ENCODE assay signal across 9 cellular contexts in the genomic region with DNA sequence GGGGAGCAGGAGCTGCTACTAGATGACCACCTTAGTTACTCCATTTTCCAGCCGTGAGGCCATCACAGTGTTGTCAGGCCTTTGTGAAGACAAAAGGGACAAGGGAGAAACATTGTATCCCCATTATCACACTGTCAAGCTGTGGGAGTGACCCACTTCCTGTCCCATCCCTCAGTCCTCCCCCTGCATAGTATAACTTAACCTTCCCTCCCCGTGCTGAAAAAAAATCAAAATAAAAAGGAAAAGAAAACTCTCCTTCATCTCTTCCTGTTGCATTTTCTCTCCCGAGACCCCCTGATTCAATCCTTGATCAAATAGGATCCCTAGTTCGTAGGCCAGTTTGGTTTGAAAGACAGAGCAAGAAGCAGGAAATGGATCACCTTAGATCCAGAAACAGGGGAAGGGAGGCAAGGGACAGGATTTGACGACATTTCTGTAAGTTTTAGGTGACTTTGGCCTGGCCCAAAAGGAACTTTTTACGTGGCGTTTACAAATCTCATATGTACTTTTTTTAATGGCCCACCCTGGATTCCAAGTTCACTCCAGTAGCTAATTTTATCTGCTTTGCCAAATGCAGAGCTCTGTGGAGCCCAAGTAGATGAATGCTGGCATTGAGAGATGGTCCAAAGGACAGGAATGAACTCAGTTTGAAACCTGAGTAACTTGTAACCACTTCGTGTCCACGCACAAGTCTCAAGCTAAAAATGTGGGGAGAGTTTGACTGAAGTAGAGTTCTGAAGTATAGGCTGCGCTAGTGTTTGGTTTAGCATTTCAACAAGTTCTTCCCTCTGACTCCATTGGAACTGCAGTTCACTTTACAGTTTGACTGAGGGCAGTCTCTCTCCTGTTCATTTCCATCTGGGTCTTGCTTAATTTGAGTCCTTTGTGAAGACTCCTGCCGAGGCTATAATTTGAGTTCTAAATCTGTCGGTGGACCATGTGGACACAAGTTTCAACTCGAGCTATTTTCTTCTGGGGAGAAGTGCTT. TPM values are rescaled to one million over a fixed set of nuclear protein-coding genes. Genes with fewer than 3 reads are reported as not detected.
DNase-seq lines count a peak whose midpoint lies in the region; ATAC-seq, FAIRE-seq and TF ChIP-seq lines count a peak whose summit lies in the region.
"Had no signal": no experiment of that assay in that cellular context is flagged by ENCODE, and none has a peak within 500 bp of the region (broad histone marks: within the 10 kb centered on the region; RNA-seq: fewer than 3 reads in every experiment).

No MANE protein-coding gene starts in this region.

- no peaks in the 10 kb centered on the region for H3K9me3 Mint-ChIP-seq in activated naive CD4-positive, alpha-beta T cell treated with anti-CD3 and anti-CD28 coated beads for 36 hours
- H3K9me3 Mint-ChIP-seq in activated naive CD4-positive, alpha-beta T cell treated with anti-CD3 and anti-CD28 coated beads, Interleukin-2, amount 50 U/mL, for 72 hours, result no peaks in the 10 kb centered on the region
- H3K9me3 Mint-ChIP-seq in astrocyte (ENCODE audit: unreplicated experiment) (no peaks in the 10 kb centered on the region), memory B cell (no peaks in the 10 kb centered on the region), type B pancreatic cell (no peaks in the 10 kb centered on the region)

- no peaks in the 10 kb centered on the region for H3K36me3 Mint-ChIP-seq in activated naive CD4-positive, alpha-beta T cell treated with anti-CD3 and anti-CD28 coated beads for 36 hours (ENCODE audit: low read depth)
- H3K36me3 Mint-ChIP-seq in activated naive CD4-positive, alpha-beta T cell treated with anti-CD3 and anti-CD28 coated beads, Interleukin-2, amount 50 U/mL, for 72 hours, result peaks cover 10 to 18% of the 10 kb centered on the region in 2 donors
- H3K36me3 Mint-ChIP-seq in astrocyte (ENCODE audit: low read depth, unreplicated experiment) (peaks cover 7% of the 10 kb centered on the region), memory B cell (peaks cover 2% of the 10 kb centered on the region), type B pancreatic cell (no peaks in the 10 kb centered on the region)

- peak overlapping the region; percentile 59 for H3K27ac Mint-ChIP-seq in activated naive CD4-positive, alpha-beta T cell treated with anti-CD3 and anti-CD28 coated beads for 36 hours
- H3K27ac Mint-ChIP-seq in activated naive CD4-positive, alpha-beta T cell treated with anti-CD3 and anti-CD28 coated beads, Interleukin-2, amount 50 U/mL, for 72 hours, result peak overlapping the region in 1 of 2 donors; percentile 98
- peak overlapping the region; percentile 55 for H3K27ac Mint-ChIP-seq in astrocyte (ENCODE audit: unreplicated experiment)
- H3K27ac Mint-ChIP-seq in memory B cell, result peak overlapping the region; percentile 31
- H3K27ac Mint-ChIP-seq in type B pancreatic cell, result peak overlapping the region; percentile 70

- FAIRE-seq in astrocyte (lab: Jason Lieb, UNC), result no peak
- FAIRE-seq: colon had no signal

- ATAC-seq in activated naive CD4-positive, alpha-beta T cell treated with anti-CD3 and anti-CD28 coated beads, Interleukin-2, amount 50 U/mL, for 72 hours, result no peak
- no peak for ATAC-seq in memory B cell (ENCODE audit: low read depth)
- no peak for ATAC-seq in HG02885 (IDR thresholded peaks at IDR 0.05; ENCODE audit: poor library complexity, unreplicated experiment)
- no peak for ATAC-seq in GM18868 (IDR thresholded peaks at IDR 0.05; ENCODE audit: unreplicated experiment)

- peak overlapping the region; percentile 5 for H3K4me3 Mint-ChIP-seq in activated naive CD4-positive, alpha-beta T cell treated with anti-CD3 and anti-CD28 coated beads for 36 hours
- peak overlapping the region; percentile 93 for H3K4me3 Mint-ChIP-seq in astrocyte (ENCODE audit: unreplicated experiment)
- peak overlapping the region; percentile 4 for H3K4me3 Mint-ChIP-seq in memory B cell
- peak overlapping the region; percentile 67 for H3K4me3 Mint-ChIP-seq in type B pancreatic cell

- intact Hi-C loops in activated naive CD4-positive, alpha-beta T cell treated with anti-CD3 and anti-CD28 coated beads for 36 hours (cut with micrococcal nuclease), result loop anchor here (5.0 kb wide), 1 partner anchor 273 kb away; the partner anchor contains the start of gene ATP13A1

- DNase-seq in activated naive CD4-positive, alpha-beta T cell treated with anti-CD3 and anti-CD28 coated beads for 36 hours, result no peak
- DNase-seq in activated naive CD4-positive, alpha-beta T cell treated with anti-CD3 and anti-CD28 coated beads, Interleukin-2, amount 50 U/mL, for 72 hours (ENCODE audit: low spot score in 2 of 2), result no peak
- DNase-seq in astrocyte (ENCODE audit: low read depth), result no peak
- no peak for DNase-seq in memory B cell (ENCODE audit: low spot score in 2 of 2)
- no peak for DNase-seq in type B pancreatic cell (ENCODE audit: extremely low spot score, unreplicated experiment)
- no peak for DNase-seq in HEK293T (ENCODE audit: extremely low spot score)

- H4K20me1 ChIP-seq in astrocyte (ENCODE audit: insufficient read depth, low read length), result peaks cover 40% of the 10 kb centered on the region

- POLR2A ChIA-PET in HEK293T (lab: Yijun Ruan, JAX), result interaction anchor here (0.6 to 1.5 kb wide), 2 partner anchors 16 to 24 kb away, joined by 4 to 6 read pairs; partner anchors contain the start of gene GATAD2A

- peaks cover 11% of the 10 kb centered on the region for H3K4me1 ChIP-seq in astrocyte (ENCODE audit: insufficient read depth, low read length)

- H3K4me1 Mint-ChIP-seq in activated naive CD4-positive, alpha-beta T cell treated with anti-CD3 and anti-CD28 coated beads for 36 hours (ENCODE audit: low read depth), result peaks cover 64% of the 10 kb centered on the region
- peaks cover 17% of the 10 kb centered on the region for H3K4me1 Mint-ChIP-seq in astrocyte (ENCODE audit: low read depth, unreplicated experiment)
- H3K4me1 Mint-ChIP-seq in memory B cell, result peaks cover 37% of the 10 kb centered on the region
- H3K4me1 Mint-ChIP-seq in type B pancreatic cell (ENCODE audit: unreplicated experiment), result peaks cover 32% of the 10 kb centered on the region

- H3K27me3 Mint-ChIP-seq in activated naive CD4-positive, alpha-beta T cell treated with anti-CD3 and anti-CD28 coated beads for 36 hours (ENCODE audit: low read depth), result no peaks in the 10 kb centered on the region
- H3K27me3 Mint-ChIP-seq in astrocyte (ENCODE audit: low read depth, unreplicated experiment) (no peaks in the 10 kb centered on the region), memory B cell (no peaks in the 10 kb centered on the region), type B pancreatic cell (no peaks in the 10 kb centered on the region)

- no peaks in the 10 kb centered on the region for H3K36me3 ChIP-seq in astrocyte (ENCODE audit: insufficient read depth, low read length)

- no peaks in the 10 kb centered on the region for H3K9me3 ChIP-seq in astrocyte (ENCODE audit: insufficient read depth, low read depth, low read length)

- CTCF ChIA-PET in activated naive CD4-positive, alpha-beta T cell treated with anti-CD3 and anti-CD28 coated beads for 36 hours (lab: Charles Lee), result interaction anchor here (1.1 to 1.2 kb wide), 2 partner anchors 18 to 214 kb away, joined by 3 to 4 read pairs; no protein-coding TSS in a partner anchor
- CTCF ChIA-PET in HEK293T (lab: Yijun Ruan, JAX), result interaction anchor here (0.8 to 1.5 kb wide), 2 partner anchors 16 to 87 kb away, joined by 3 to 4 read pairs; partner anchors contain the start of gene GATAD2A

- no peak overlapping the region for H3K9ac ChIP-seq in astrocyte (ENCODE audit: low read length)

- no peak overlapping the region for H3K4me3 ChIP-seq in astrocyte (ENCODE audit: insufficient read depth, low read depth, low read length)

- no peak overlapping the region for H3K27ac ChIP-seq in astrocyte (ENCODE audit: low read depth, low read length)

- H3K4me2 ChIP-seq in astrocyte (ENCODE audit: low read length), result peak overlapping the region; percentile 44

- no peak for TF ChIP-seq CTCF in astrocyte (IDR thresholded peaks at IDR 0.05; ENCODE audit: insufficient read depth, low read depth, low read length)
- no peak for TF ChIP-seq CTCF in type B pancreatic cell (conservative IDR thresholded peaks at IDR 0.05)

- H2AFZ ChIP-seq in astrocyte (ENCODE audit: low read depth, low read length), result no peak overlapping the region

- H3K79me2 ChIP-seq in astrocyte (ENCODE audit: insufficient read depth, low read length), result peaks cover 73% of the 10 kb centered on the region

- H3K27me3 ChIP-seq in astrocyte (ENCODE audit: insufficient read depth, low read length), result no peaks in the 10 kb centered on the region

TF ChIP-seq in HEK293T, 16 proteins besides CTCF, POLR2A, EP300 and RAD21:
- TF ChIP-seq SUZ12 (IDR thresholded peaks at IDR 0.05) (no peak), LEF1 (IDR thresholded peaks at IDR 0.05; ENCODE audit: borderline replicate concordance) (no peak), HDGF (IDR thresholded peaks at IDR 0.05; ENCODE audit: borderline replicate concordance) (no peak)
TF ChIP-seq in HEK293T: peak in this region for 0.

RNA-seq across cellular contexts. Expression of gene GATAD2A, which starts 16.6 kb away (rescaled TPM):
- total RNA-seq in activated naive CD4-positive, alpha-beta T cell treated with anti-CD3 and anti-CD28 coated beads for 36 hours, result 100 to 1,000 TPM in 1 of 2 experiments, 10 to 100 TPM in 1; 91.2 to 100 TPM
- 100 to 1,000 TPM; 122 to 134 TPM for total RNA-seq in activated naive CD4-positive, alpha-beta T cell treated with anti-CD3 and anti-CD28 coated beads, Interleukin-2, amount 50 U/mL, for 72 hours
- total RNA-seq in astrocyte (143 and 163 TPM in 2 replicates), type B pancreatic cell (ENCODE audit: low replicate concordance) (102 and 113 TPM in 2 replicates)

Comparison
In these comparisons a context has a peak if more than half of its experiments do, and no peak if none do; other contexts are left out.
1. H3K4me3 Mint-ChIP-seq: peak in every context shown above with its lines; median percentile 93 in astrocyte; 67 in type B pancreatic cell; 5 in activated naive CD4-positive, alpha-beta T cell treated with anti-CD3 and anti-CD28 coated beads for 36 hours; 4 in memory B cell.